In the genomic region with DNA sequence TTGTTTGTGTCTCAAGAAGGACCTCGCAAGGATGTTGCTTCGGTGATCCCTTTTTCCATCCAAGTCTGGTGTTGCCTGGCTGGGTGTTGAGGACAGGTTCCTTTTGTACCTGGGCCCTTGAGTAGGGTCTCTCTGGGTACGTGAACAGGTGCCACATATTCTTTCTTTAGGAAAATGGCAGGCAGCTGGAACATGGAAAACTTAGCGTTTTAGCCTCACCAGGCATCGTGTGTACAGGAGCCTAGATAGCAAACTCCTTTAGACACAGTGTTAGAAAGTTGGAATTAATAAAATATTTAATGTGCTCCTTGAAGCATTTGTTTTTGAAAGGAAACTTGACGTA, we compare ENCODE assay signal across 12 cellular contexts. TPM values are rescaled to one million over a fixed set of nuclear protein-coding genes. Genes with fewer than 3 reads are reported as not detected.
DNase-seq lines count a peak whose midpoint lies in the region; ATAC-seq and TF ChIP-seq lines count a peak whose summit lies in the region.
"Had no signal": no experiment of that assay in that cellular context is flagged by ENCODE, and none has a peak within 500 bp of the region (broad histone marks: within the 10 kb centered on the region; RNA-seq: fewer than 3 reads in every experiment).

No MANE protein-coding gene starts in this region.

- TF ChIP-seq CTCF in right atrium auricular region (IDR thresholded peaks at IDR 0.05) (no peak), ascending aorta (IDR thresholded peaks at IDR 0.05) (no peak)

- H3K9me3 Mint-ChIP-seq in naive thymus-derived CD4-positive, alpha-beta T cell = no peaks in the 10 kb centered on the region

- no peaks in the 10 kb centered on the region for H3K27me3 Mint-ChIP-seq in naive thymus-derived CD4-positive, alpha-beta T cell

- H3K36me3 ChIP-seq in right atrium auricular region = peaks cover 24% of the 10 kb centered on the region
- peaks cover 10 to 24% of the 10 kb centered on the region in 2 donors for H3K36me3 ChIP-seq in ascending aorta
- H3K36me3 ChIP-seq in naive thymus-derived CD4-positive, alpha-beta T cell (ENCODE audit: control insufficient read depth in 2 of 3, insufficient read depth in 3 of 3, low read length in 3 of 3) = peaks cover 4 to 19% (median 4%) of the 10 kb centered on the region in 3 experiments
- H3K36me3 ChIP-seq in urinary bladder (ENCODE audit: insufficient read depth) = no peaks in the 10 kb centered on the region
- H3K36me3 ChIP-seq: WERI-Rb-1 had no signal

- peak overlapping the region in 8 of 9 donors; percentile 67 to 94 (median 86) for H3K27ac Mint-ChIP-seq in naive thymus-derived CD4-positive, alpha-beta T cell

- peaks cover 0 to 45% of the 10 kb centered on the region in 2 donors for H3K4me1 ChIP-seq in right atrium auricular region
- H3K4me1 ChIP-seq in ascending aorta = peaks cover 19 to 45% of the 10 kb centered on the region in 2 donors
- peaks cover 4 to 8% of the 10 kb centered on the region in 2 donors for H3K4me1 ChIP-seq in naive thymus-derived CD4-positive, alpha-beta T cell (ENCODE audit: control insufficient read depth in 2 of 2, insufficient read depth in 2 of 2, low read length in 2 of 2)
- no peaks in the 10 kb centered on the region for H3K4me1 ChIP-seq in urinary bladder (ENCODE audit: insufficient read depth)

- WGBS in urinary bladder = 83% methylated on average over 6 of the region's 6 CpGs

- H3K4me1 Mint-ChIP-seq in naive thymus-derived CD4-positive, alpha-beta T cell = peaks cover 30 to 57% (median 51%) of the 10 kb centered on the region in 7 donors

- CTCF ChIA-PET in naive thymus-derived CD4-positive, alpha-beta T cell (lab: Charles Lee) = interaction anchor here (0.6 to 6.2 kb wide), 16 partner anchors 7 to 1775 kb away, joined by 3 to 181 read pairs (median 5); no protein-coding TSS in a partner anchor

- intact Hi-C loops in cardiac septum (cut with DNase I) (loop anchor here (5.0 to 10.0 kb wide), 2 partner anchors 142 to 229 kb away; no protein-coding TSS in a partner anchor), ascending aorta (cut with DNase I) (loop anchor here (1.0 to 5.0 kb wide), 4 partner anchors 49 to 163 kb away; no protein-coding TSS in a partner anchor), posterior vena cava (cut with DNase I) (loop anchor here (5.0 to 10.0 kb wide), 3 partner anchors 142 to 229 kb away; partner anchors contain the start of gene RAB17 (in 1 of the 2))
- intact Hi-C loops in naive thymus-derived CD4-positive, alpha-beta T cell (cut with micrococcal nuclease) = loop anchor here (2.0 to 10.0 kb wide), 4 partner anchors 47 to 229 kb away; no protein-coding TSS in a partner anchor

- H3K4me3 ChIP-seq in right atrium auricular region (no peak overlapping the region), ascending aorta (no peak overlapping the region), urinary bladder (ENCODE audit: low read depth, low read length) (no peak overlapping the region)
- H3K4me3 ChIP-seq in naive thymus-derived CD4-positive, alpha-beta T cell (ENCODE audit: low read length) = no peak overlapping the region
- H3K4me3 ChIP-seq: MG63 had no signal

- DNase-seq in right atrium auricular region (ENCODE audit: low spot score) (no peak), cardiac septum (ENCODE audit: low spot score) (no peak), ascending aorta (ENCODE audit: low spot score in 2 of 2) (peak in 1 of 2 donors; percentile 58), DMS 273 (lab: John Stamatoyannopoulos, UW; ENCODE audit: unreplicated experiment) (no peak), posterior vena cava (ENCODE audit: low spot score) (no peak), NCI-H2029 (lab: John Stamatoyannopoulos, UW) (no peak)
- no peak for DNase-seq in naive thymus-derived CD4-positive, alpha-beta T cell
- DNase-seq: NCI-H2107; stimulated activated CD4-positive, alpha-beta T cell treated with anti-CD3 and anti-CD28 coated beads, Interleukin-12 subunit alpha, Interleukin-12 subunit beta, amount 100 ng/mL, for 4 hours had no signal

- H3K27ac ChIP-seq in right atrium auricular region (peak overlapping the region; percentile 31 to 44), ascending aorta (peak overlapping the region; percentile 42 to 87), urinary bladder (ENCODE audit: low read depth) (peak overlapping the region; percentile 11)
- H3K27ac ChIP-seq in naive thymus-derived CD4-positive, alpha-beta T cell (ENCODE audit: low read depth, low read length) = peak overlapping the region; percentile 44
- H3K27ac ChIP-seq: WERI-Rb-1 had no signal

- no peak for ATAC-seq in naive thymus-derived CD4-positive, alpha-beta T cell

- H3K4me3 Mint-ChIP-seq in naive thymus-derived CD4-positive, alpha-beta T cell = no peak overlapping the region

- no peaks in the 10 kb centered on the region for H3K27me3 ChIP-seq in right atrium auricular region
- no peaks in the 10 kb centered on the region for H3K27me3 ChIP-seq in ascending aorta
- H3K27me3 ChIP-seq in naive thymus-derived CD4-positive, alpha-beta T cell (ENCODE audit: control insufficient read depth in 2 of 2, insufficient read depth in 2 of 2, low read length in 2 of 2) = no peaks in the 10 kb centered on the region
- H3K27me3 ChIP-seq: MG63 had no signal

- peaks cover 3 to 24% (median 4%) of the 10 kb centered on the region in 5 donors for H3K36me3 Mint-ChIP-seq in naive thymus-derived CD4-positive, alpha-beta T cell

- POLR2A ChIA-PET in naive thymus-derived CD4-positive, alpha-beta T cell (lab: Charles Lee) = interaction anchor here (1.5 to 4.4 kb wide), 2 partner anchors 47 to 71 kb away, joined by 3 to 32 read pairs; no protein-coding TSS in a partner anchor

- H3K9me3 ChIP-seq in right atrium auricular region (no peaks in the 10 kb centered on the region), ascending aorta (no peaks in the 10 kb centered on the region)
- no peaks in the 10 kb centered on the region for H3K9me3 ChIP-seq in naive thymus-derived CD4-positive, alpha-beta T cell (ENCODE audit: control insufficient read depth in 2 of 3, low read length in 3 of 3)
- H3K9me3 ChIP-seq: MG63 had no signal

RNA-seq across cellular contexts. Expression of gene RBM44, which starts 54.3 kb away (rescaled TPM):
- under 1 TPM; 0.30 to 0.55 TPM for total RNA-seq in right atrium auricular region
- 0.81 TPM for total RNA-seq in cardiac septum
- 8.5 TPM for total RNA-seq in ascending aorta
- 1 to 10 TPM in 3 of 5 experiments, under 1 TPM in 2; 0.60 to 3.1 (median 1.0) TPM for total RNA-seq in naive thymus-derived CD4-positive, alpha-beta T cell
- under 1 TPM in 1 of 2 donors, not detected in 1; 0.06 TPM for polyA plus RNA-seq in naive thymus-derived CD4-positive, alpha-beta T cell
- 2.4 TPM for total RNA-seq in urinary bladder
- 0.34 TPM for polyA plus RNA-seq in urinary bladder
- 1 to 10 TPM in 1 of 2 donors, under 1 TPM in 1; 0.60 to 1.6 TPM for total RNA-seq in posterior vena cava

Comparison
In these comparisons a context has a peak if more than half of its experiments do, and no peak if none do; other contexts are left out.
1. H3K27ac ChIP-seq: peak in every context shown above with its lines; median percentile 64 in ascending aorta; 44 in naive thymus-derived CD4-positive, alpha-beta T cell; 38 in right atrium auricular region; 11 in urinary bladder.